Comparison of ENCODE assay signal across 18 cellular contexts in genomic region chr5:19891658-19892057, GRCh38.
DNase-seq lines count a peak whose midpoint lies in the region; ATAC-seq and TF ChIP-seq lines count a peak whose summit lies in the region.
"Had no signal": no experiment of that assay in that cellular context is flagged by ENCODE, and none has a peak within 500 bp of the region (broad histone marks: within the 10 kb centered on the region; RNA-seq: fewer than 3 reads in every experiment).

No MANE protein-coding gene starts in this region.

- POLR2A ChIA-PET in T-cell (lab: Charles Lee), result no interaction called here

- H3K36me3 Mint-ChIP-seq in T-cell, result no peaks in the 10 kb centered on the region
- H3K36me3 Mint-ChIP-seq: CD14-positive monocyte had no signal

- no peak overlapping the region for H4K8ac ChIP-seq in mesenchymal stem cell (ENCODE audit: low read length)

- no peak overlapping the region for H2AFZ ChIP-seq in mesenchymal stem cell (ENCODE audit: low read depth, low read length)

- no peak overlapping the region for H3K4me3 Mint-ChIP-seq in T-cell
- H3K4me3 Mint-ChIP-seq: activated CD8-positive, alpha-beta T cell treated with anti-CD3 and anti-CD28 coated beads for 36 hours; CD14-positive monocyte had no signal

- no peak for ATAC-seq in HG03378 (IDR thresholded peaks at IDR 0.05; ENCODE audit: unreplicated experiment)
- no peak for ATAC-seq in T-cell (replicated peaks in 1 of 4)
- ATAC-seq: activated CD8-positive, alpha-beta T cell treated with anti-CD3 and anti-CD28 coated beads for 36 hours; GM12878; pancreas had no signal

- H3K36me3 ChIP-seq in MG63 (no peaks in the 10 kb centered on the region; the same call in 1 of the 2 replicates), mesenchymal stem cell (ENCODE audit: control insufficient read depth in 1 of 2, insufficient read depth in 2 of 2, low read depth in 1 of 2, low read length in 2 of 2) (no peaks in the 10 kb centered on the region)
- H3K36me3 ChIP-seq: pancreas had no signal

- no peaks in the 10 kb centered on the region for H3K79me1 ChIP-seq in mesenchymal stem cell (replicated peaks; ENCODE audit: low read length, poor library complexity, severe bottlenecking)

- no peaks in the 10 kb centered on the region for H3K4me1 ChIP-seq in mesenchymal stem cell (ENCODE audit: control insufficient read depth, insufficient read depth, low read depth, low read length)
- H3K4me1 ChIP-seq: pancreas had no signal

- no peak overlapping the region for H3K23ac ChIP-seq in mesenchymal stem cell (ENCODE audit: low read length in 2 of 2)

- H3K4ac ChIP-seq in mesenchymal stem cell (ENCODE audit: low read depth in 1 of 2, low read length in 2 of 2), result no peak overlapping the region

- peak overlapping the region; percentile 60 for H3K9ac ChIP-seq in mesenchymal stem cell (ENCODE audit: low read length)

- H3K27me3 Mint-ChIP-seq in T-cell, result no peaks in the 10 kb centered on the region
- H3K27me3 Mint-ChIP-seq: activated CD8-positive, alpha-beta T cell treated with anti-CD3 and anti-CD28 coated beads for 36 hours had no signal

- H3K4me3 ChIP-seq in MG63 (no peak overlapping the region), cardiac fibroblast (replicated peaks in 1 of 2; ENCODE audit: low read depth in 2 of 2, low read length in 2 of 2) (no peak overlapping the region), mesenchymal stem cell (ENCODE audit: insufficient read depth in 1 of 2, low read depth in 1 of 2, low read length in 2 of 2) (peak overlapping the region in 1 of 2 experiments; percentile 58)
- H3K4me3 ChIP-seq: GM12878, pancreas had no signal

- intact Hi-C loops in posterior cingulate gyrus (cut with DNase I), result no loop called here

- H2BK12ac ChIP-seq in mesenchymal stem cell (ENCODE audit: low read length in 2 of 2), result no peak overlapping the region

- no peak overlapping the region for H2AK5ac ChIP-seq in mesenchymal stem cell (ENCODE audit: low read length, severe bottlenecking)

- H3K18ac ChIP-seq in mesenchymal stem cell (ENCODE audit: low read depth in 1 of 2, low read length in 2 of 2), result no peak overlapping the region

- DNase-seq in COLO829 (ENCODE audit: low spot score), result peak; percentile 0
- peak; percentile 55 for DNase-seq in MG63
- peak; percentile 17 to 32 for DNase-seq in cardiac fibroblast (ENCODE audit: low read depth in 2 of 2)
- peak; percentile 12 for DNase-seq in mesenchymal stem cell
- no peak for DNase-seq in posterior cingulate gyrus
- DNase-seq in activated CD4-positive, alpha-beta T cell treated with anti-CD3 and anti-CD28 coated beads, Interleukin-2, amount 50 U/mL, for 48 hours, result no peak
- DNase-seq in T-cell, result no peak
- DNase-seq: activated CD8-positive, alpha-beta T cell treated with anti-CD3 and anti-CD28 coated beads for 36 hours; aorta; DMS79 treated with DMSO at 0.1 percent for 48 hours; effector CD8-positive, alpha-beta T cell; glutamatergic neuron; islet precursor cell; NCI-H2081 treated with DMSO at 0.1 percent for 48 hours; pancreas had no signal

- H3K4me2 ChIP-seq in mesenchymal stem cell (ENCODE audit: low read length, poor library complexity, severe bottlenecking), result no peak overlapping the region

- TF ChIP-seq CTCF in cardiac fibroblast (IDR thresholded peaks at IDR 0.05; ENCODE audit: low read depth, low read length), result no peak

- H2BK120ac ChIP-seq in mesenchymal stem cell (ENCODE audit: low read depth, low read length), result no peak overlapping the region

- H3K27me3 ChIP-seq in MG63, result no peaks in the 10 kb centered on the region
- no peaks in the 10 kb centered on the region for H3K27me3 ChIP-seq in mesenchymal stem cell (ENCODE audit: control insufficient read depth in 1 of 2, insufficient read depth in 1 of 2, low read length in 2 of 2)
- H3K27me3 ChIP-seq: pancreas had no signal

- no peak overlapping the region for H3K27ac ChIP-seq in mesenchymal stem cell (ENCODE audit: low read length, poor library complexity, severe bottlenecking)
- H3K27ac ChIP-seq: pancreas had no signal

- H4K91ac ChIP-seq in mesenchymal stem cell (ENCODE audit: low read length), result no peak overlapping the region

- H3K27ac Mint-ChIP-seq in T-cell, result no peak overlapping the region
- H3K27ac Mint-ChIP-seq: activated CD8-positive, alpha-beta T cell treated with anti-CD3 and anti-CD28 coated beads for 36 hours; CD14-positive monocyte had no signal

- H2BK15ac ChIP-seq in mesenchymal stem cell (ENCODE audit: low read depth, poor library complexity, severe bottlenecking), result no peak overlapping the region

- H3K4me1 Mint-ChIP-seq in T-cell, result no peaks in the 10 kb centered on the region
- H3K4me1 Mint-ChIP-seq: CD14-positive monocyte had no signal

- no peak overlapping the region for H3K14ac ChIP-seq in mesenchymal stem cell (ENCODE audit: low read length in 2 of 2)

- H2BK5ac ChIP-seq in mesenchymal stem cell (ENCODE audit: low read depth, low read length, poor library complexity, severe bottlenecking), result no peak overlapping the region

- CTCF ChIA-PET in T-cell (lab: Charles Lee), result no interaction called here

- H3K9me3 Mint-ChIP-seq in T-cell, result peaks cover 4 to 19% (median 10%) of the 10 kb centered on the region in 3 donors

- H3K9me3 ChIP-seq in MG63 (no peaks in the 10 kb centered on the region), mesenchymal stem cell (ENCODE audit: control insufficient read depth, low read length) (no peaks in the 10 kb centered on the region)
- H3K9me3 ChIP-seq: pancreas had no signal

- WGBS in mesenchymal stem cell, result 29% methylated on average over 1 of the region's 1 CpG

Comparison
In these comparisons a context has a peak if more than half of its experiments do, and no peak if none do; other contexts are left out.
1. DNase-seq: peak in COLO829 (single experiment), MG63 (single experiment), cardiac fibroblast (2 of 2) and mesenchymal stem cell (single experiment); none in posterior cingulate gyrus (0 of 10), activated CD4-positive, alpha-beta T cell treated with anti-CD3 and anti-CD28 coated beads, Interleukin-2, amount 50 U/mL, for 48 hours (0 of 2) and T-cell (0 of 34).